26 cellular contexts compared by ENCODE assay signal in the genomic region with DNA sequence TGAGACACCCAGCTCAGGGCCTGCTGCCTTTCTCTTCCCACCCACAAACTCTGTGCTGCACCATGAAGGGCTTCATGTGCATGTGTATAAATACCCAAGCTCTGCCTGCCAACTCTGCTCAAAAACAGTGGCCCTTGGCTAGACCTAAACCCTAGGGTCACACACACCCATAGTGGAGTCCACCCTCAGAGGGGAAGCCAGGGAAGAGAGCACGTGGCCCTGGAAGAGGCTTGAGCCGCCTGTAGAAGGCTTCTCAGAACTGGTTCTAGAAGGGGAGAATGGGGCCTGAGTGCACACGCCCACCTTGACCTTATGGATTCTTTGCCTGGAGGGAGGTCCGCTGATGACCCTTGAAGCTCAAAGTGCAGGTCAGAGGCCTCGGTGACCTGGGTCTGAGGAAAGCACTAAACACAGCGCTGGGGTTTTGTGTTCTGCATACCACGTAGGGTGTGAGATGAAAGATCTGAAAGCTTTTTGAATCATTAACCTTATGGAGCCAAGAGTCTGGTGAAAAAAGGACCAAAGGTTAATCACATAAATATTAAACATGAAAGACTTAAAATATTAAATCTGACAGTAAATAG.
DNase-seq lines count a peak whose midpoint lies in the region; ATAC-seq and TF ChIP-seq lines count a peak whose summit lies in the region.
"Had no signal": no experiment of that assay in that cellular context is flagged by ENCODE, and none has a peak within 500 bp of the region (broad histone marks: within the 10 kb centered on the region; RNA-seq: fewer than 3 reads in every experiment).

No MANE protein-coding gene starts in this region.

- H3K27ac ChIP-seq in VCaP: peak overlapping the region; percentile 66; the same call in 1 of the 2 replicates
- no peak overlapping the region for H3K27ac ChIP-seq in RWPE1
- H3K27ac ChIP-seq: foreskin keratinocyte, KMS-11, neural progenitor cell, psoas muscle, stomach, transverse colon, WERI-Rb-1 had no signal

- H3K4me1 Mint-ChIP-seq in activated naive CD4-positive, alpha-beta T cell treated with anti-CD3 and anti-CD28 coated beads for 36 hours (ENCODE audit: low read depth): peaks cover 41% of the 10 kb centered on the region
- H3K4me1 Mint-ChIP-seq in effector memory CD8-positive, alpha-beta T cell (ENCODE audit: low read depth in 2 of 2): peaks cover 10 to 12% of the 10 kb centered on the region in 2 donors

- peaks cover 73% of the 10 kb centered on the region for H3K36me3 Mint-ChIP-seq in activated naive CD4-positive, alpha-beta T cell treated with anti-CD3 and anti-CD28 coated beads for 36 hours (ENCODE audit: low read depth)
- H3K36me3 Mint-ChIP-seq in effector memory CD8-positive, alpha-beta T cell (ENCODE audit: insufficient read depth): peaks cover 80% of the 10 kb centered on the region

- DNase-seq in activated naive CD4-positive, alpha-beta T cell treated with anti-CD3 and anti-CD28 coated beads for 36 hours: no peak
- DNase-seq in activated naive CD4-positive, alpha-beta T cell treated with Interleukin-2 at 50 U/mL for 16 hours: no peak
- no peak for DNase-seq in effector memory CD8-positive, alpha-beta T cell
- no peak for DNase-seq in sciatic nerve (ENCODE audit: low spot score)
- DNase-seq in RWPE1 (ENCODE audit: low spot score): no peak
- DNase-seq in hypothalamus (lab: John Stamatoyannopoulos, UW): no peak
- DNase-seq in NCI-H1105 treated with DMSO at 0.1 percent for 48 hours (lab: John Stamatoyannopoulos, UW): no peak
- DNase-seq: ACHN; activated gamma-delta T cell treated with Interleukin-2 at 50 U/mL for 16 hours; cerebellar nuclear complex; erythroblast; foreskin keratinocyte; hippocampal formation; MV-4-11; NCI-H187 treated with DMSO at 0.1 percent for 48 hours; NCI-H82; OCI-M1; psoas muscle; SHP77; stimulated activated CD4-positive, alpha-beta T cell treated with anti-CD3 and anti-CD28 coated beads, Interleukin-2, amount 100 ng/mL, for 48 hours; stomach; transverse colon; WERI-Rb-1 had no signal

- intact Hi-C loops in activated naive CD4-positive, alpha-beta T cell treated with anti-CD3 and anti-CD28 coated beads for 36 hours (cut with micrococcal nuclease): loop anchor here (5.0 kb wide), 1 partner anchor 341 kb away; no protein-coding TSS in a partner anchor
- intact Hi-C loops in sciatic nerve (cut with DNase I): loop anchor here (10.0 kb wide), 1 partner anchor 148 kb away; no protein-coding TSS in a partner anchor

- TF ChIP-seq CTCF in VCaP (conservative IDR thresholded peaks at IDR 0.05) (no peak), RWPE1 (conservative IDR thresholded peaks at IDR 0.05; ENCODE audit: low read depth) (no peak)

- no peak overlapping the region for H3K4me3 Mint-ChIP-seq in activated naive CD4-positive, alpha-beta T cell treated with anti-CD3 and anti-CD28 coated beads for 36 hours
- no peak overlapping the region for H3K4me3 Mint-ChIP-seq in effector memory CD8-positive, alpha-beta T cell
- H3K4me3 Mint-ChIP-seq: neural progenitor cell had no signal

- POLR2A ChIA-PET in RWPE1 (lab: Yijun Ruan, JAX; ENCODE audit: low non-redundant PET): no interaction called here

- no peak for ATAC-seq in effector memory CD8-positive, alpha-beta T cell (replicated peaks)
- peak; percentile 7 for ATAC-seq in sciatic nerve
- ATAC-seq: foreskin keratinocyte, psoas muscle had no signal

- H3K27me3 Mint-ChIP-seq in activated naive CD4-positive, alpha-beta T cell treated with anti-CD3 and anti-CD28 coated beads for 36 hours (ENCODE audit: low read depth): no peaks in the 10 kb centered on the region
- H3K27me3 Mint-ChIP-seq in effector memory CD8-positive, alpha-beta T cell: no peaks in the 10 kb centered on the region

- peak overlapping the region; percentile 54 for H3K27ac Mint-ChIP-seq in activated naive CD4-positive, alpha-beta T cell treated with anti-CD3 and anti-CD28 coated beads for 36 hours
- peak overlapping the region; percentile 51 to 76 for H3K27ac Mint-ChIP-seq in effector memory CD8-positive, alpha-beta T cell
- H3K27ac Mint-ChIP-seq: neural progenitor cell had no signal

- CTCF ChIA-PET in activated naive CD4-positive, alpha-beta T cell treated with anti-CD3 and anti-CD28 coated beads for 36 hours (lab: Charles Lee): interaction anchor here (0.7 to 7.7 kb wide), 14 partner anchors 9 to 177 kb away, joined by 3 to 81 read pairs (median 4); a partner anchor contains a TSS
- CTCF ChIA-PET in RWPE1 (lab: Yijun Ruan, JAX): interaction anchor here (1.1 to 2.0 kb wide), 2 partner anchors 13 to 148 kb away, joined by 3 to 7 read pairs; no protein-coding TSS in a partner anchor

- H3K9me3 Mint-ChIP-seq in activated naive CD4-positive, alpha-beta T cell treated with anti-CD3 and anti-CD28 coated beads for 36 hours: no peaks in the 10 kb centered on the region
- no peaks in the 10 kb centered on the region for H3K9me3 Mint-ChIP-seq in effector memory CD8-positive, alpha-beta T cell
- H3K9me3 Mint-ChIP-seq: neural progenitor cell had no signal
